Comparison of ENCODE assay signal across 8 cellular contexts in genomic region chr6:18503588-18504231, GRCh38.
A peak's percentile ranks its signal among the peaks of the same experiment; 100 is the strongest.
DNase-seq lines count a peak whose midpoint lies in the region; ATAC-seq and TF ChIP-seq lines count a peak whose summit lies in the region.

No MANE protein-coding gene starts in this region.

- peak; percentile 89 for TF ChIP-seq CTCF in DOHH2 (IDR thresholded peaks at IDR 0.05; ENCODE audit: low read depth, low read length, poor library complexity, severe bottlenecking)
- peak; percentile 98 for TF ChIP-seq CTCF in osteoblast (IDR thresholded peaks at IDR 0.05; ENCODE audit: extremely low read depth, low read depth, low read length)

- H3K4me1 Mint-ChIP-seq in activated T-cell treated with anti-CD3 and anti-CD28 coated beads, Interleukin-2, amount 50 U/mL, for 72 hours (ENCODE audit: low read depth), result peaks cover 37% of the 10 kb centered on the region

- H3F3A ChIP-seq in DOHH2 (ENCODE audit: control insufficient read depth, insufficient read depth), result no peaks in the 10 kb centered on the region

- H2AFZ ChIP-seq in osteoblast (ENCODE audit: low read length), result peak overlapping the region; percentile 84

- H3K36me3 ChIP-seq in DOHH2 (ENCODE audit: control insufficient read depth, low read length) (no peaks in the 10 kb centered on the region), osteoblast (ENCODE audit: insufficient read depth, low read length) (no peaks in the 10 kb centered on the region)

- H3K27ac ChIP-seq in DOHH2 (ENCODE audit: low read depth, low read length) (peak overlapping the region; percentile 7; the same call in 1 of the 2 replicates), osteoblast (ENCODE audit: low read depth, low read length) (peak overlapping the region; percentile 44)

- H3K36me3 Mint-ChIP-seq in activated T-cell treated with anti-CD3 and anti-CD28 coated beads, Interleukin-2, amount 50 U/mL, for 72 hours (ENCODE audit: insufficient read depth in 2 of 2), result peaks cover 0 to 3% of the 10 kb centered on the region in 2 donors

- H3K4me1 ChIP-seq in DOHH2 (ENCODE audit: control insufficient read depth, low read length) (peaks cover 46% of the 10 kb centered on the region), osteoblast (ENCODE audit: insufficient read depth, low read length) (peaks cover 12% of the 10 kb centered on the region)

- no peaks in the 10 kb centered on the region for H3K9me2 ChIP-seq in DOHH2 (replicated peaks; ENCODE audit: control insufficient read depth, low read length)

- H3K4me3 Mint-ChIP-seq in activated T-cell treated with anti-CD3 and anti-CD28 coated beads, Interleukin-2, amount 50 U/mL, for 72 hours, result no peak overlapping the region

- H3K79me2 ChIP-seq in DOHH2 (ENCODE audit: control insufficient read depth, low read length) (no peaks in the 10 kb centered on the region), osteoblast (ENCODE audit: insufficient read depth, low read length) (no peaks in the 10 kb centered on the region)

- H4K20me1 ChIP-seq in DOHH2 (ENCODE audit: control insufficient read depth, insufficient read depth, low read depth, low read length), result no peaks in the 10 kb centered on the region
- no peaks in the 10 kb centered on the region for H4K20me1 ChIP-seq in osteoblast (ENCODE audit: insufficient read depth, low read length)

- no peaks in the 10 kb centered on the region for H3K9me3 ChIP-seq in DOHH2 (ENCODE audit: control insufficient read depth, insufficient read depth, low read length)
- H3K9me3 ChIP-seq in osteoblast (ENCODE audit: low read depth, low read length), result no peaks in the 10 kb centered on the region

- H3K27ac Mint-ChIP-seq in activated T-cell treated with anti-CD3 and anti-CD28 coated beads, Interleukin-2, amount 50 U/mL, for 72 hours, result no peak overlapping the region

- DNase-seq in NCI-H69 (lab: John Stamatoyannopoulos, UW) (peak; percentile 90), glomerular endothelial cell (ENCODE audit: extremely low read depth, low read depth, low spot score) (peak; percentile 80), osteoblast (ENCODE audit: insufficient read length, low spot score, missing footprints) (peak; percentile 85), KG1 (lab: John Stamatoyannopoulos, UW) (no peak)
- DNase-seq in activated T-cell treated with anti-CD3 and anti-CD28 coated beads, Interleukin-2, amount 50 U/mL, for 72 hours, result peak; percentile 35 to 38

- peak overlapping the region; percentile 67 for H3K4me2 ChIP-seq in DOHH2 (ENCODE audit: low read length)
- H3K4me2 ChIP-seq in osteoblast (ENCODE audit: insufficient read depth, low read length), result peak overlapping the region; percentile 79

- peak; percentile 86 for ATAC-seq in GM19455 (IDR thresholded peaks at IDR 0.05; ENCODE audit: unreplicated experiment)
- peak; percentile 83 for ATAC-seq in HG03571 (IDR thresholded peaks at IDR 0.05; ENCODE audit: unreplicated experiment)
- peak; percentile 68 to 73 for ATAC-seq in activated T-cell treated with anti-CD3 and anti-CD28 coated beads, Interleukin-2, amount 50 U/mL, for 72 hours (replicated peaks in 1 of 2)

- H3K9me3 Mint-ChIP-seq in activated T-cell treated with anti-CD3 and anti-CD28 coated beads, Interleukin-2, amount 50 U/mL, for 72 hours, result no peaks in the 10 kb centered on the region

- H3K27me3 ChIP-seq in DOHH2 (ENCODE audit: control insufficient read depth, low read length) (no peaks in the 10 kb centered on the region), osteoblast (ENCODE audit: insufficient read depth, low read length) (no peaks in the 10 kb centered on the region)

- H3K4me3 ChIP-seq in DOHH2 (ENCODE audit: low read length) (peak overlapping the region; percentile 62), osteoblast (ENCODE audit: insufficient read depth, low read length) (peak overlapping the region; percentile 61)

- H3K27me3 Mint-ChIP-seq in activated T-cell treated with anti-CD3 and anti-CD28 coated beads, Interleukin-2, amount 50 U/mL, for 72 hours (ENCODE audit: low read depth), result peaks cover 42% of the 10 kb centered on the region
